ENCODE assay signal across 14 cellular contexts in the genomic region with DNA sequence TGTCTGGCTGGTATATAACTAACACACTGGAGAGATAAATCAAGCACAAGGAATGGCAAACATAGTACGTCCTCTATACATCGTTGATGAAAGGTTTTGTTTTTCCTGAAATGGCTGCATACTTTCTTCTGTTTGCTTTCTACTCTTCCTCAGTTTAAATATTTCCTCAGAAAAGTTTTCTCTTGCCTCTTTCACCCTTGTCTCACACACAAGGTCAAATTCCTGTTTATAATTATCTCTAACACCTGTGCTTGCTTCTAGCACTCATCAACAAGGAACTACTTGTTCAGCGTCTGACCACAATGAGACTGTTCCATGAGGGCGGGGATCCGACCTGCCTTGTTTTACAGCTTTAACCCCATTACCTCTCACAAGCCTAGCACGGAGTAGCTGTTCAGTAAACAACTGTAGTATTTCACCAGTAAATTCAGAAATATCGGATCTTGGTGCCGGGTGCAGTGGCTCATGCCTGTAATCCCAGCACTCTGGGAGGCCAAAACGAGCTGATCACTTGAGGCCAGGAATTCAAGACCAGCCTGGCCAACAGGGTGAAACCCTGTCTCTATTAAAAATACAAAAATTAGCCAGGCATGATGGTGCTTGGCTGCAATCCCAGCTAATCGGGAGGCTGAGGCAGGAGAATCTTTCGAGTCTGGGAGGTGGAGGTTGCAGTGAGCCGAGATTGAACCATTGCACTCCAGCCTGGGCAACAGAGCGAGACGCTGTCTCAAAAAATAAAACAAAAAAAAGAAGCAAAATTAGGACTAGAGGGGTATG. TPM values are rescaled to one million over a fixed set of nuclear protein-coding genes. Genes with fewer than 3 reads are reported as not detected.
DNase-seq lines count a peak whose midpoint lies in the region; ATAC-seq, FAIRE-seq and TF ChIP-seq lines count a peak whose summit lies in the region.
"Had no signal": no experiment of that assay in that cellular context is flagged by ENCODE, and none has a peak within 500 bp of the region (broad histone marks: within the 10 kb centered on the region; RNA-seq: fewer than 3 reads in every experiment).

No MANE protein-coding gene starts in this region.

- peak overlapping the region; percentile 89 for H3K27ac Mint-ChIP-seq in GM23338
- H3K27ac Mint-ChIP-seq in nephron, result peak overlapping the region; percentile 10 to 81 (median 53)
- H3K27ac Mint-ChIP-seq in natural killer cell treated with Interleukin-12 subunit alpha and Interleukin-12 subunit beta and Interleukin-15 and Interleukin-18, amount 100 ng/mL, for 72 hours, result no peak overlapping the region

- H3K9ac ChIP-seq in endothelial cell of umbilical vein (replicated peaks; ENCODE audit: extremely low read depth, insufficient read depth, low read length), result no peak overlapping the region

- H3K4me1 Mint-ChIP-seq in GM23338, result peaks cover 29% of the 10 kb centered on the region
- peaks cover 16% of the 10 kb centered on the region for H3K4me1 Mint-ChIP-seq in nephron
- no peaks in the 10 kb centered on the region for H3K4me1 Mint-ChIP-seq in natural killer cell treated with Interleukin-12 subunit alpha and Interleukin-12 subunit beta and Interleukin-15 and Interleukin-18, amount 100 ng/mL, for 72 hours (ENCODE audit: low read depth in 2 of 2)

- H3K4me2 ChIP-seq in GM23338 (no peak overlapping the region), endothelial cell of umbilical vein (ENCODE audit: insufficient read depth, low read length) (no peak overlapping the region)

- H3K9me3 Mint-ChIP-seq in GM23338 (no peaks in the 10 kb centered on the region), nephron (no peaks in the 10 kb centered on the region)
- H3K9me3 Mint-ChIP-seq in natural killer cell treated with Interleukin-12 subunit alpha and Interleukin-12 subunit beta and Interleukin-15 and Interleukin-18, amount 100 ng/mL, for 72 hours, result no peaks in the 10 kb centered on the region
- H3K9me3 Mint-ChIP-seq: dendritic cell treated with granulocyte-macrophage colony-stimulating factor and Interleukin-4, amounts not matched to agents 40 ng/mL and 50 ng/mL, for 4 days had no signal

- H3K27me3 ChIP-seq in GM23338 (ENCODE audit: insufficient read depth) (no peaks in the 10 kb centered on the region), endothelial cell of umbilical vein (ENCODE audit: control insufficient read depth in 2 of 2, insufficient read depth in 2 of 2, low read length in 2 of 2) (no peaks in the 10 kb centered on the region), aorta (ENCODE audit: control insufficient read depth in 1 of 2, insufficient read depth in 2 of 2, low read length in 1 of 2) (no peaks in the 10 kb centered on the region)
- H3K27me3 ChIP-seq: BE2C, vagina had no signal

- H3K4me3 Mint-ChIP-seq in GM23338, result no peak overlapping the region; the same call in 2 of the 3 replicates
- H3K4me3 Mint-ChIP-seq in nephron, result no peak overlapping the region
- H3K4me3 Mint-ChIP-seq in natural killer cell treated with Interleukin-12 subunit alpha and Interleukin-12 subunit beta and Interleukin-15 and Interleukin-18, amount 100 ng/mL, for 72 hours, result no peak overlapping the region
- H3K4me3 Mint-ChIP-seq: dendritic cell treated with granulocyte-macrophage colony-stimulating factor and Interleukin-4, amounts not matched to agents 40 ng/mL and 50 ng/mL, for 4 days had no signal

- H2AFZ ChIP-seq in GM23338, result no peak overlapping the region
- H2AFZ ChIP-seq in endothelial cell of umbilical vein (ENCODE audit: low read depth, low read length), result no peak overlapping the region

- no peaks in the 10 kb centered on the region for H3K9me1 ChIP-seq in endothelial cell of umbilical vein (replicated peaks; ENCODE audit: control insufficient read depth, extremely low read depth, insufficient read depth, low read length)

- dilution Hi-C loops in endothelial cell of umbilical vein (cut with MboI; ENCODE audit: extremely low pct_ligation_motif_present, low sequenced_read_pairs), result no loop called here

- H3K9me3 ChIP-seq in endothelial cell of umbilical vein (replicated peaks; ENCODE audit: control insufficient read depth, insufficient read depth, low read length) (no peaks in the 10 kb centered on the region), aorta (ENCODE audit: control insufficient read depth, low read length) (no peaks in the 10 kb centered on the region)
- H3K9me3 ChIP-seq: BE2C, vagina had no signal

- peaks cover 4% of the 10 kb centered on the region for H3K27me3 Mint-ChIP-seq in GM23338 (ENCODE audit: insufficient read depth, low read depth, poor library complexity)
- no peaks in the 10 kb centered on the region for H3K27me3 Mint-ChIP-seq in nephron (ENCODE audit: low read depth)
- H3K27me3 Mint-ChIP-seq in natural killer cell treated with Interleukin-12 subunit alpha and Interleukin-12 subunit beta and Interleukin-15 and Interleukin-18, amount 100 ng/mL, for 72 hours, result peaks cover 0 to 4% of the 10 kb centered on the region in 2 donors
- H3K27me3 Mint-ChIP-seq: dendritic cell treated with granulocyte-macrophage colony-stimulating factor and Interleukin-4, amounts not matched to agents 40 ng/mL and 50 ng/mL, for 4 days had no signal

- no peaks in the 10 kb centered on the region for H3F3A ChIP-seq in GM23338 (replicated peaks; ENCODE audit: low read depth)

- intact Hi-C loops in endothelial cell of umbilical vein (cut with micrococcal nuclease), result no loop called here
- intact Hi-C loops in aorta (cut with DNase I), result no loop called here

- POLR2A ChIA-PET in endothelial cell of umbilical vein (lab: Charles Lee), result no interaction called here

- H3K4me3 ChIP-seq in GM23338 (no peak overlapping the region), endothelial cell of umbilical vein (replicated peaks in 1 of 3; ENCODE audit: insufficient read depth in 1 of 3, low read depth in 1 of 3, low read length in 3 of 3) (no peak overlapping the region), aorta (ENCODE audit: low read length in 2 of 2) (no peak overlapping the region)
- H3K4me3 ChIP-seq: vagina had no signal

- H3K9me2 ChIP-seq in GM23338 (ENCODE audit: insufficient read depth), result no peaks in the 10 kb centered on the region

- no peak for TF ChIP-seq POLR2A in endothelial cell of umbilical vein (IDR thresholded peaks at IDR 0.05; ENCODE audit: low read depth, low read length)

- no TSS peak for BruUV-seq in endothelial cell of umbilical vein (replicated peaks; lab: Mats Ljungman, UMichigan)

- FAIRE-seq in endothelial cell of umbilical vein (lab: Jason Lieb, UNC) (peak; percentile 8), HTR-8/SVneo (lab: Jason Lieb, UNC) (no peak)

- peaks cover 22% of the 10 kb centered on the region for H3K4me1 ChIP-seq in GM23338 (ENCODE audit: insufficient read depth)
- peaks cover 7% of the 10 kb centered on the region for H3K4me1 ChIP-seq in endothelial cell of umbilical vein (ENCODE audit: control insufficient read depth, extremely low read depth, insufficient read depth, low read length)
- no peaks in the 10 kb centered on the region for H3K4me1 ChIP-seq in aorta (ENCODE audit: control insufficient read depth in 1 of 2, insufficient read depth in 2 of 2, low read length in 2 of 2)
- H3K4me1 ChIP-seq: BE2C, vagina had no signal

- 85 to 87% methylated on average over 14 of the region's 14 CpGs for WGBS in aorta, 2 donors

- no peak for ATAC-seq in GM23338
- ATAC-seq in aorta (ENCODE audit: low FRiP score), result no peak
- no peak for ATAC-seq in natural killer cell treated with Interleukin-12 subunit alpha and Interleukin-12 subunit beta and Interleukin-15 and Interleukin-18, amount 100 ng/mL, for 72 hours

- CTCF ChIA-PET in endothelial cell of umbilical vein (lab: Charles Lee), result interaction anchor here (1.2 to 1.5 kb wide), 3 partner anchors 9 to 117 kb away, joined by 3 to 7 read pairs (median 4); no protein-coding TSS in a partner anchor

- TF ChIP-seq CTCF in GM23338 (conservative IDR thresholded peaks at IDR 0.05; ENCODE audit: low read depth in 2 of 2) (no peak), endothelial cell of umbilical vein (IDR thresholded peaks at IDR 0.05; ENCODE audit: extremely low read depth in 1 of 2, insufficient read depth in 1 of 2, low read depth in 1 of 2, low read length in 2 of 2) (no peak), nephron (IDR thresholded peaks at IDR 0.05; ENCODE audit: unreplicated experiment in 3 of 3) (no peak)

- H4K20me1 ChIP-seq in GM23338 (replicated peaks; ENCODE audit: insufficient read depth) (no peaks in the 10 kb centered on the region), endothelial cell of umbilical vein (replicated peaks; ENCODE audit: control insufficient read depth, extremely low read depth, insufficient read depth, low read length) (no peaks in the 10 kb centered on the region)

- peaks cover 44% of the 10 kb centered on the region for H3K36me3 Mint-ChIP-seq in GM23338 (ENCODE audit: low read depth)
- peaks cover 35% of the 10 kb centered on the region for H3K36me3 Mint-ChIP-seq in nephron (ENCODE audit: low read depth)
- H3K36me3 Mint-ChIP-seq in natural killer cell treated with Interleukin-12 subunit alpha and Interleukin-12 subunit beta and Interleukin-15 and Interleukin-18, amount 100 ng/mL, for 72 hours, result no peaks in the 10 kb centered on the region

- no peak for DNase-seq in GM23338 (ENCODE audit: low spot score)
- DNase-seq in NCI-H526 (lab: John Stamatoyannopoulos, UW), result peak; percentile 65 to 68
- DNase-seq in endothelial cell of umbilical vein (ENCODE audit: low read depth, low spot score), result no peak
- no peak for DNase-seq in aorta
- DNase-seq in HTR-8/SVneo (ENCODE audit: insufficient read length, low spot score), result no peak
- DNase-seq in natural killer cell treated with Interleukin-12 subunit alpha and Interleukin-12 subunit beta and Interleukin-15 and Interleukin-18, amount 100 ng/mL, for 72 hours (ENCODE audit: low spot score), result no peak
- DNase-seq in activated naive CD4-positive, alpha-beta T cell (lab: John Stamatoyannopoulos, UW), result no peak
- DNase-seq: activated effector memory CD4-positive, alpha-beta T cell treated with anti-CD3 and anti-CD28 coated beads, Interleukin-2, amount 50 U/mL, for 16 hours; BE2C; Kasumi-1; NCI-H446 had no signal

- H3K79me2 ChIP-seq in GM23338 (replicated peaks; ENCODE audit: insufficient read depth), result peaks cover 29% of the 10 kb centered on the region
- H3K79me2 ChIP-seq in endothelial cell of umbilical vein (ENCODE audit: control insufficient read depth, insufficient read depth, low read length), result no peaks in the 10 kb centered on the region

- no peaks in the 10 kb centered on the region; the same call in 1 of the 2 replicates for H3K36me3 ChIP-seq in GM23338 (ENCODE audit: insufficient read depth)
- no peaks in the 10 kb centered on the region for H3K36me3 ChIP-seq in endothelial cell of umbilical vein (ENCODE audit: control insufficient read depth in 2 of 2, extremely low read depth in 1 of 2, insufficient read depth in 2 of 2, low read length in 2 of 2)
- no peaks in the 10 kb centered on the region for H3K36me3 ChIP-seq in aorta (ENCODE audit: control insufficient read depth in 1 of 2, insufficient read depth in 2 of 2, low read length in 1 of 2)
- H3K36me3 ChIP-seq: BE2C, vagina had no signal

- peak overlapping the region; percentile 68 for H3K27ac ChIP-seq in GM23338 (ENCODE audit: low read depth)
- no peak overlapping the region for H3K27ac ChIP-seq in endothelial cell of umbilical vein (ENCODE audit: insufficient read depth, low read depth, low read length)
- no peak overlapping the region for H3K27ac ChIP-seq in aorta (ENCODE audit: low read depth in 1 of 2, low read length in 2 of 2)
- H3K27ac ChIP-seq: vagina had no signal

RNA-seq across cellular contexts. Expression of a gene that starts 37.0 kb away (rescaled TPM):
- 125 and 139 TPM in 2 replicates for total RNA-seq in GM23338 (2014; rRNA removed; shearing (Covaris generic))
- polyA plus RNA-seq in GM23338 (2016; fragmentation: Nextera tagmentation; extraction: Ambion mirVana) (40.9 and 44.2 TPM in 2 replicates), endothelial cell of umbilical vein (0.13 and 0.17 TPM in 2 replicates), aorta (under 1 TPM; 0.26 to 0.50 TPM)
- total RNA-seq in endothelial cell of umbilical vein (0.32 and 1.2 TPM in 2 replicates), aorta (1 to 10 TPM in 1 of 2 donors, under 1 TPM in 1; 0.42 to 1.6 TPM)
- polyA plus RNA-seq in endothelial cell of umbilical vein (2011; cell fraction: cytosol; rRNA removed), result 0.06 and 0.07 TPM in 2 replicates
- polyA plus RNA-seq in endothelial cell of umbilical vein (2011; cell fraction: nucleus; rRNA removed), result 0.66 and 0.91 TPM in 2 replicates
- polyA plus RNA-seq in endothelial cell of umbilical vein (2012), result 0.22 and 0.24 TPM in 2 replicates
- polyA minus RNA-seq in endothelial cell of umbilical vein, result 1.6 and 3.2 TPM in 2 replicates
- 3.4 TPM for polyA minus RNA-seq in endothelial cell of umbilical vein (2011; cell fraction: cytosol; rRNA and poly(A)+ RNA removed)
- polyA minus RNA-seq in endothelial cell of umbilical vein (2011; cell fraction: nucleus; rRNA and poly(A)+ RNA removed), result 0.91 and 1.3 TPM in 2 replicates
- 1 to 10 TPM; 2.0 to 3.8 TPM for total RNA-seq in natural killer cell treated with Interleukin-12 subunit alpha and Interleukin-12 subunit beta and Interleukin-15 and Interleukin-18, amount 100 ng/mL, for 72 hours

RNA-seq across cellular contexts. Expression of a gene that starts 42.8 kb away (rescaled TPM):
- total RNA-seq in GM23338 (2014; rRNA removed; shearing (Covaris generic)), result 6.4 and 6.7 TPM in 2 replicates
- polyA plus RNA-seq in GM23338 (2016; fragmentation: Nextera tagmentation; extraction: Ambion mirVana) (1.1 TPM in 2 replicates), endothelial cell of umbilical vein (0.81 and 0.92 TPM in 2 replicates), aorta (under 1 TPM; 0.13 to 0.20 TPM)
- total RNA-seq in endothelial cell of umbilical vein (0.32 and 1.1 TPM in 2 replicates), aorta (10 to 100 TPM in 1 of 2 donors, 1 to 10 TPM in 1; 7.1 to 15.9 TPM)
- polyA plus RNA-seq in endothelial cell of umbilical vein (2011; cell fraction: cytosol; rRNA removed), result 0.30 and 0.42 TPM in 2 replicates
- 0.37 and 0.49 TPM in 2 replicates for polyA plus RNA-seq in endothelial cell of umbilical vein (2011; cell fraction: nucleus; rRNA removed)
- 0.25 and 0.75 TPM in 2 replicates for polyA plus RNA-seq in endothelial cell of umbilical vein (2012)
- 0.44 and 0.55 TPM in 2 replicates for polyA minus RNA-seq in endothelial cell of umbilical vein
- 3.0 TPM for polyA minus RNA-seq in endothelial cell of umbilical vein (2011; cell fraction: cytosol; rRNA and poly(A)+ RNA removed)
- 0.10 and 0.29 TPM in 2 replicates for polyA minus RNA-seq in endothelial cell of umbilical vein (2011; cell fraction: nucleus; rRNA and poly(A)+ RNA removed)
- not detected for total RNA-seq in natural killer cell treated with Interleukin-12 subunit alpha and Interleukin-12 subunit beta and Interleukin-15 and Interleukin-18, amount 100 ng/mL, for 72 hours

Comparison
In these comparisons a context has a peak if more than half of its experiments do, and no peak if none do; other contexts are left out.
1. DNase-seq: peak in NCI-H526 (2 of 2); none in GM23338 (single experiment), endothelial cell of umbilical vein (single experiment), aorta (0 of 2), HTR-8/SVneo (single experiment), natural killer cell treated with Interleukin-12 subunit alpha and Interleukin-12 subunit beta and Interleukin-15 and Interleukin-18, amount 100 ng/mL, for 72 hours (single experiment) and activated naive CD4-positive, alpha-beta T cell (0 of 4).
2. H3K27ac Mint-ChIP-seq: peak in GM23338 (single experiment) and nephron (3 of 3); none in natural killer cell treated with Interleukin-12 subunit alpha and Interleukin-12 subunit beta and Interleukin-15 and Interleukin-18, amount 100 ng/mL, for 72 hours (0 of 2).
3. RNA of a gene that starts 37.0 kb away (total RNA-seq): 125 to 139 TPM in GM23338; 2.0 to 3.8 TPM in natural killer cell treated with Interleukin-12 subunit alpha and Interleukin-12 subunit beta and Interleukin-15 and Interleukin-18, amount 100 ng/mL, for 72 hours, 0.42 to 1.6 TPM in aorta and 0.32 to 1.2 TPM in endothelial cell of umbilical vein; every median in the first group is over 10 times any median in the second.